ENCODE assay signal across 1 cellular context in genomic region chr1:202805886-202806511, GRCh38.
TF ChIP-seq lines count a peak whose summit lies in the region.

No MANE protein-coding gene starts in this region.

TF ChIP-seq in SK-N-SH, 30 proteins besides CTCF, POLR2A, EP300 and RAD21 (continued from another document):
- TF ChIP-seq USF2 (IDR thresholded peaks at IDR 0.05; ENCODE audit: borderline replicate concordance, low read depth, low read length), result no peak
- TF ChIP-seq PBX3 (IDR thresholded peaks at IDR 0.05), result no peak
- no peak for TF ChIP-seq ELF1 (IDR thresholded peaks at IDR 0.05)
- no peak for TF ChIP-seq GATA2 (CRISPR knock-in tag; IDR thresholded peaks at IDR 0.05)
- TF ChIP-seq FOSL2 (IDR thresholded peaks at IDR 0.05; ENCODE audit: borderline replicate concordance, low read depth), result no peak
- TF ChIP-seq SIN3A (IDR thresholded peaks at IDR 0.05; ENCODE audit: borderline replicate concordance, low read depth, low read length), result no peak
- TF ChIP-seq MXI1 (IDR thresholded peaks at IDR 0.05; ENCODE audit: low read depth, low read length), result 0 out of 2 replicates have a peak, but pooled peaks have one; percentile 10
